Comparison of ENCODE assay signal across 2 cellular contexts in genomic region chr1:244422174-244422573, GRCh38.
A peak's percentile ranks its signal among the peaks of the same experiment; 100 is the strongest.
TF ChIP-seq lines count a peak whose summit lies in the region.

No MANE protein-coding gene starts in this region.

TF ChIP-seq in A549, 52 proteins besides CTCF, POLR2A, EP300 and RAD21:
- no peak for TF ChIP-seq PBX3 (IDR thresholded peaks at IDR 0.05)
- TF ChIP-seq HOXB13 (CRISPR knock-in tag; IDR thresholded peaks at IDR 0.05; ENCODE audit: low read depth), result no peak
- TF ChIP-seq GATA3 (IDR thresholded peaks at IDR 0.05; ENCODE audit: borderline replicate concordance), result no peak
- no peak for TF ChIP-seq FOXS1 (CRISPR knock-in tag; IDR thresholded peaks at IDR 0.05)
- TF ChIP-seq EHF (CRISPR knock-in tag; IDR thresholded peaks at IDR 0.05), result no peak
- no peak for TF ChIP-seq FOSL2 (IDR thresholded peaks at IDR 0.05)
- no peak for TF ChIP-seq FOSL2 (CRISPR knock-in tag; IDR thresholded peaks at IDR 0.05)
- TF ChIP-seq REST (IDR thresholded peaks at IDR 0.05), result no peak

TF ChIP-seq in endothelial cell of umbilical vein, 7 proteins besides CTCF, POLR2A, EP300 and RAD21:
- TF ChIP-seq FOS (IDR thresholded peaks at IDR 0.05; ENCODE audit: borderline replicate concordance, insufficient read depth, low read length) (peak; percentile 14), JUN (IDR thresholded peaks at IDR 0.05; ENCODE audit: borderline replicate concordance, insufficient read depth, insufficient read length, low read depth) (no peak)
